In genomic region chr1:46675549-46676314, GRCh38 we compare ENCODE assay signal across 1 cellular context.
TF ChIP-seq lines count a peak whose summit lies in the region.

No MANE protein-coding gene starts in this region.

TF ChIP-seq in H1, 55 proteins besides CTCF, POLR2A, EP300 and RAD21:
- no peak for TF ChIP-seq GABPA (IDR thresholded peaks at IDR 0.05; ENCODE audit: borderline replicate concordance, insufficient read depth, low read length)
- no peak for TF ChIP-seq E2F6 (IDR thresholded peaks at IDR 0.05)
- peak; percentile 66 for TF ChIP-seq ATF3 (IDR thresholded peaks at IDR 0.05; ENCODE audit: insufficient read depth, low read depth, low read length)
- TF ChIP-seq CEBPB (IDR thresholded peaks at IDR 0.05; ENCODE audit: low read depth, low read length): peak; percentile 94
- no peak for TF ChIP-seq TCF12 (IDR thresholded peaks at IDR 0.05; ENCODE audit: low read depth, low read length)
- TF ChIP-seq TEAD4 (IDR thresholded peaks at IDR 0.05; ENCODE audit: low read depth, low read length): peak; percentile 75
- TF ChIP-seq JUND (IDR thresholded peaks at IDR 0.05; ENCODE audit: low read length): 0 out of 2 replicates have a peak, but pooled peaks have one; percentile 48
